In the genomic region with DNA sequence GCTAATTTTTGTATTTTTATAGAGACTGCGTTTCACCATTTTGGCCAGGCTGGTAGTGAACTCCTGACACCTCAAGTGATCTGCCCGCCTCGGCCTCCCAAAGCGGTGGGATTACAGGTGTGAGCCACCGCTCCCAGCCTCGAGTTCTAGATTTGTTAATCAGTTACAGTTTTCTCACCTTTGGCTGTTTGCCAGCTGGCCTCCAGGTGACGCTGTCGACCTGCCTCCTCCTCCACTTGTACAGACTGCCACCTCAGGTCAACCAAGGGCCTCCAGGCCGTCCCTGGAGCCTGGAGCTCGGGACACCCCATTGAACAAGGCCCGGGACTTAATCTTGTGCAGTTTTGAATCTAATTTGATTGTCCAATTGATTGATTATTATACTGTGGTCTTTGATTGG, we compare ENCODE assay signal across 8 cellular contexts. TPM values are rescaled to one million over a fixed set of nuclear protein-coding genes. Genes with fewer than 3 reads are reported as not detected.
DNase-seq lines count a peak whose midpoint lies in the region; ATAC-seq and TF ChIP-seq lines count a peak whose summit lies in the region.

No MANE protein-coding gene starts in this region.

- no peaks in the 10 kb centered on the region for H3K36me3 Mint-ChIP-seq in activated CD4-positive, alpha-beta T cell treated with anti-CD3 and anti-CD28 coated beads, Interleukin-2, amount 10 ng/mL, durations not matched to agents 7 days and 5 days (ENCODE audit: low read depth)
- H3K36me3 Mint-ChIP-seq in immature natural killer cell: no peaks in the 10 kb centered on the region

- no peaks in the 10 kb centered on the region for H3K9me3 Mint-ChIP-seq in activated CD4-positive, alpha-beta T cell treated with anti-CD3 and anti-CD28 coated beads, Interleukin-2, amount 10 ng/mL, durations not matched to agents 7 days and 5 days
- H3K9me3 Mint-ChIP-seq in immature natural killer cell: no peaks in the 10 kb centered on the region

- H3K27me3 ChIP-seq in stomach: no peaks in the 10 kb centered on the region

- CTCF ChIA-PET in activated CD4-positive, alpha-beta T cell treated with anti-CD3 and anti-CD28 coated beads, Interleukin-2, amount 10 ng/mL, durations not matched to agents 7 days and 5 days (lab: Charles Lee): interaction anchor here (0.9 to 3.8 kb wide), 14 partner anchors 10 to 230 kb away, joined by 3 to 26 read pairs (median 7); no protein-coding TSS in a partner anchor

- intact Hi-C loops in stomach (cut with DNase I; ENCODE audit: low total_unique reads): no loop called here
- intact Hi-C loops in left ventricle myocardium superior (cut with micrococcal nuclease): loop anchor here (5.0 kb wide), 1 partner anchor 67 kb away; no protein-coding TSS in a partner anchor

- no peak overlapping the region for H3K4me3 Mint-ChIP-seq in activated CD4-positive, alpha-beta T cell treated with anti-CD3 and anti-CD28 coated beads, Interleukin-2, amount 10 ng/mL, durations not matched to agents 7 days and 5 days
- H3K4me3 Mint-ChIP-seq in immature natural killer cell: no peak overlapping the region

- POLR2A ChIA-PET in activated CD4-positive, alpha-beta T cell treated with anti-CD3 and anti-CD28 coated beads, Interleukin-2, amount 10 ng/mL, durations not matched to agents 7 days and 5 days (lab: Charles Lee): no interaction called here

- H3K27ac ChIP-seq in stomach: peak overlapping the region in 3 of 5 donors; percentile 17 to 35 (median 18)

- ATAC-seq in GM21515 (IDR thresholded peaks at IDR 0.05; ENCODE audit: unreplicated experiment): no peak
- no peak for ATAC-seq in left ventricle myocardium superior

- no peaks in the 10 kb centered on the region for H3K36me3 ChIP-seq in stomach

- peak in 1 of 7 experiments; percentile 23 for TF ChIP-seq CTCF in stomach (IDR thresholded peaks at IDR 0.05)

- no peak overlapping the region for H3K4me3 ChIP-seq in stomach

- no peak for TF ChIP-seq EP300 in stomach (IDR thresholded peaks at IDR 0.05)

- H3K9me3 ChIP-seq in stomach: no peaks in the 10 kb centered on the region

- peak; percentile 28 to 57 for DNase-seq in NCI-H524 (lab: John Stamatoyannopoulos, UW)
- DNase-seq in NCI-H524 treated with DMSO at 0.1 percent for 48 hours (lab: John Stamatoyannopoulos, UW): no peak
- DNase-seq in activated CD4-positive, alpha-beta T cell treated with anti-CD3 and anti-CD28 coated beads, Interleukin-2, amount 10 ng/mL, durations not matched to agents 7 days and 5 days: peak; percentile 55
- DNase-seq in immature natural killer cell: peak in 2 of 3 donors; percentile 40 to 44
- peak; percentile 83 for DNase-seq in stomach
- no peak for DNase-seq in mesenteric fat pad (ENCODE audit: low spot score)
- no peak for DNase-seq in left ventricle myocardium superior

- H3K4me1 Mint-ChIP-seq in activated CD4-positive, alpha-beta T cell treated with anti-CD3 and anti-CD28 coated beads, Interleukin-2, amount 10 ng/mL, durations not matched to agents 7 days and 5 days: peaks cover 29% of the 10 kb centered on the region
- peaks cover 20 to 25% of the 10 kb centered on the region in 2 donors for H3K4me1 Mint-ChIP-seq in immature natural killer cell

- H3K27me3 Mint-ChIP-seq in activated CD4-positive, alpha-beta T cell treated with anti-CD3 and anti-CD28 coated beads, Interleukin-2, amount 10 ng/mL, durations not matched to agents 7 days and 5 days: no peaks in the 10 kb centered on the region
- peaks cover 0 to 4% (median 0%) of the 10 kb centered on the region in 3 donors for H3K27me3 Mint-ChIP-seq in immature natural killer cell (ENCODE audit: low read depth in 3 of 3)

- TF ChIP-seq POLR2A in stomach (IDR thresholded peaks at IDR 0.05): no peak

- peak overlapping the region; percentile 25 for H3K27ac Mint-ChIP-seq in activated CD4-positive, alpha-beta T cell treated with anti-CD3 and anti-CD28 coated beads, Interleukin-2, amount 10 ng/mL, durations not matched to agents 7 days and 5 days
- H3K27ac Mint-ChIP-seq in immature natural killer cell: no peak overlapping the region

- peaks cover 8 to 25% (median 14%) of the 10 kb centered on the region in 4 donors for H3K4me1 ChIP-seq in stomach

- 23 to 57% (median 38%) methylated on average over 11 of the region's 11 CpGs for WGBS in stomach, 5 donors

RNA-seq across cellular contexts. Expression of gene IER2, which starts 45.5 kb away (rescaled TPM):
- total RNA-seq in activated CD4-positive, alpha-beta T cell treated with anti-CD3 and anti-CD28 coated beads, Interleukin-2, amount 10 ng/mL, durations not matched to agents 7 days and 5 days: 100 to 1,000 TPM; 167 to 188 TPM
- polyA plus RNA-seq in immature natural killer cell (100 to 1,000 TPM; 395 to 487 (median 487) TPM), stomach (10 to 100 TPM; 64.3 to 87.2 (median 64.6) TPM)
- total RNA-seq in stomach (100 to 1,000 TPM in 3 of 5 donors, 10 to 100 TPM in 2; 32.3 to 421 (median 150) TPM), mesenteric fat pad (229 TPM), left ventricle myocardium superior (19.8 TPM)

RNA-seq across cellular contexts. Expression of gene STX10, which starts 45.5 kb away (rescaled TPM):
- total RNA-seq in activated CD4-positive, alpha-beta T cell treated with anti-CD3 and anti-CD28 coated beads, Interleukin-2, amount 10 ng/mL, durations not matched to agents 7 days and 5 days: 10 to 100 TPM; 62.3 to 65.0 TPM
- polyA plus RNA-seq in immature natural killer cell (10 to 100 TPM; 56.8 to 92.5 (median 66.0) TPM), stomach (100 to 1,000 TPM in 1 of 3 donors, 10 to 100 TPM in 2; 74.8 to 114 (median 94.7) TPM)
- total RNA-seq in stomach (100 to 1,000 TPM in 3 of 5 donors, 10 to 100 TPM in 2; 20.4 to 942 (median 117) TPM), mesenteric fat pad (45.4 TPM), left ventricle myocardium superior (46.4 TPM)

Comparison
In these comparisons a context has a peak if more than half of its experiments do, and no peak if none do; other contexts are left out.
1. DNase-seq: peak in NCI-H524 (2 of 2), activated CD4-positive, alpha-beta T cell treated with anti-CD3 and anti-CD28 coated beads, Interleukin-2, amount 10 ng/mL, durations not matched to agents 7 days and 5 days (single experiment), immature natural killer cell (2 of 3) and stomach (single experiment); none in NCI-H524 treated with DMSO at 0.1 percent for 48 hours (single experiment), mesenteric fat pad (single experiment) and left ventricle myocardium superior (single experiment).